In the genomic region with DNA sequence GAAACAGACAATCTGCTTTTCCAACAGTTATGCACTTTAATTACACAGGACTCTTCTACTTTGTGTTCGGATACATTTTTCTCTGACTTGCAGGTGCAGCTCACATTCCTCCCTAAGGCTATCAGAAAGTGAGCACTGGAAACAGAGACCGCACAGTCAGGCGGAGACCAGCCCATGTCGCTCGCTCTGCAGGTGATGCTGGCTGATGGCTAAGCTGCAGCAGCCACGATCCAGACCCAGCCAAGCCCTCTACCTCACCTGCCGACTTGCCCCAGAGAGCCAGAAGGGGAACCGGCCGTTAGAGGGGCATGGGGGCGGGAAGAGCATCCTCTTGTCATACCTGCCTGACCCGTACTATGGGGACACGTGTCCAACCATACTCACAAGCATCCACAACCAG, we compare ENCODE assay signal across 17 cellular contexts. TPM values are rescaled to one million over a fixed set of nuclear protein-coding genes. Genes with fewer than 3 reads are reported as not detected.
DNase-seq lines count a peak whose midpoint lies in the region; ATAC-seq and TF ChIP-seq lines count a peak whose summit lies in the region.
"Had no signal": no experiment of that assay in that cellular context is flagged by ENCODE, and none has a peak within 500 bp of the region (broad histone marks: within the 10 kb centered on the region; RNA-seq: fewer than 3 reads in every experiment).

No MANE protein-coding gene starts in this region.

- H3K27ac Mint-ChIP-seq in H9 = peak overlapping the region in 2 of 3 experiments; percentile 22 to 85; a peak in 2 of 7 replicates
- no peak overlapping the region for H3K27ac Mint-ChIP-seq in stimulated activated memory B cell treated with anti-CD40 and anti-IgM and Interleukin-4, amounts not matched to agents 10 μg/mL and 1 μg/mL and 100 μg/mL, for 72 hours

- H3K4me3 ChIP-seq in thyroid gland (replicated peaks in 1 of 3) = no peak overlapping the region
- H3K4me3 ChIP-seq in prostate gland = no peak overlapping the region
- H3K4me3 ChIP-seq: BLaER1, GM12878 had no signal

- no peak overlapping the region for H2AFZ ChIP-seq in H9 (ENCODE audit: low read length)

- H3K36me3 Mint-ChIP-seq in H9 (ENCODE audit: insufficient read depth in 1 of 3, low read depth in 3 of 3) = peaks cover 27 to 42% (median 38%) of the 10 kb centered on the region in 3 experiments
- H3K36me3 Mint-ChIP-seq in stimulated activated memory B cell treated with anti-CD40 and anti-IgM and Interleukin-4, amounts not matched to agents 10 μg/mL and 1 μg/mL and 100 μg/mL, for 72 hours = peaks cover 16% of the 10 kb centered on the region

- H3K79me2 ChIP-seq in H9 (ENCODE audit: insufficient read depth, low read length) = no peaks in the 10 kb centered on the region

- no peak overlapping the region for H3K18ac ChIP-seq in H9 (ENCODE audit: insufficient read length, low read depth, low read length)

- no CpG with 5 or more reads among the region's 12 CpGs for WGBS in H9 (ENCODE audit: extremely low coverage, insufficient read length, low lambda C conversion rate)
- 89 to 94% methylated on average over 12 of the region's 12 CpGs for WGBS in thyroid gland, 2 donors
- WGBS in prostate gland = 94% methylated on average over 12 of the region's 12 CpGs

- no peak overlapping the region for H3K4me3 Mint-ChIP-seq in H9
- no peak overlapping the region for H3K4me3 Mint-ChIP-seq in stimulated activated memory B cell treated with anti-CD40 and anti-IgM and Interleukin-4, amounts not matched to agents 10 μg/mL and 1 μg/mL and 100 μg/mL, for 72 hours
- H3K4me3 Mint-ChIP-seq: CD14-positive monocyte; CD4-positive, alpha-beta memory T cell; IgD-negative memory B cell had no signal

- H3K23ac ChIP-seq in H9 (ENCODE audit: insufficient read length, low read depth, low read length) = no peak overlapping the region

- no peak overlapping the region for H2BK120ac ChIP-seq in H9 (ENCODE audit: low read depth, low read length, poor library complexity, severe bottlenecking)

- H2BK12ac ChIP-seq in H9 (ENCODE audit: insufficient read length, low read depth, low read length) = no peak overlapping the region

- no peak overlapping the region for H4K5ac ChIP-seq in H9 (ENCODE audit: insufficient read length, low read depth, low read length)

- no peak overlapping the region for H4K91ac ChIP-seq in H9 (ENCODE audit: insufficient read length, low read depth, low read length)

- DNase-seq in Right ventricle myocardium superior (peak; percentile 26), left ventricle myocardium superior (no peak), H9 (no peak), mesenteric fat pad (ENCODE audit: low spot score) (peak; percentile 73), thyroid gland (no peak), prostate gland (ENCODE audit: low spot score) (no peak)
- DNase-seq: 8988T; CD4-positive, alpha-beta memory T cell; DMS79 treated with DMSO at 0.1 percent for 48 hours; HCEC 1CT had no signal

- ATAC-seq in Right ventricle myocardium superior (ENCODE audit: poor library complexity) (no peak), left ventricle myocardium superior (no peak), HG03108 (IDR thresholded peaks at IDR 0.05; ENCODE audit: unreplicated experiment) (no peak)
- no peak for ATAC-seq in stimulated activated memory B cell treated with anti-CD40 and anti-IgM and Interleukin-4, amounts not matched to agents 10 μg/mL and 1 μg/mL and 100 μg/mL, for 72 hours
- ATAC-seq: GM12878, HepG2 had no signal

- no peaks in the 10 kb centered on the region for H3K79me1 ChIP-seq in H9 (ENCODE audit: insufficient read depth, low read depth, low read length, poor library complexity, severe bottlenecking)

- no peak overlapping the region for H2BK5ac ChIP-seq in H9 (ENCODE audit: insufficient read length, low read length)

- no peak overlapping the region for H3T11ph ChIP-seq in H9 (ENCODE audit: low read length)

- no peaks in the 10 kb centered on the region for H4K20me1 ChIP-seq in H9 (ENCODE audit: control insufficient read depth, insufficient read depth, insufficient read length)

- H3K4me1 ChIP-seq in H9 (ENCODE audit: insufficient read depth, low read length) (peaks cover 7% of the 10 kb centered on the region; the same call in 1 of the 2 replicates), thyroid gland (peaks cover 9 to 13% of the 10 kb centered on the region in 2 donors), prostate gland (replicated peaks) (no peaks in the 10 kb centered on the region)

- H2BK15ac ChIP-seq in H9 (ENCODE audit: low read depth, low read length) = no peak overlapping the region

- no peaks in the 10 kb centered on the region for H3K23me2 ChIP-seq in H9 (ENCODE audit: insufficient read length, low read depth, low read length, poor library complexity, severe bottlenecking)

- H2AK5ac ChIP-seq in H9 (ENCODE audit: insufficient read length, low read length) = no peak overlapping the region

- no peak overlapping the region for H3K4me2 ChIP-seq in H9 (ENCODE audit: insufficient read depth, insufficient read length, low read length)
- H3K4me2 ChIP-seq: BLaER1 had no signal

- H3K27me3 ChIP-seq in H9 (ENCODE audit: insufficient read depth, low read length) (no peaks in the 10 kb centered on the region), thyroid gland (no peaks in the 10 kb centered on the region), prostate gland (replicated peaks; ENCODE audit: insufficient read depth) (no peaks in the 10 kb centered on the region)
- H3K27me3 ChIP-seq: BLaER1 had no signal

- no peak overlapping the region for H2BK20ac ChIP-seq in H9 (ENCODE audit: low read depth, low read length, poor library complexity, severe bottlenecking)

- H3K9ac ChIP-seq in H9 (ENCODE audit: extremely low read depth, insufficient read length, low read length) = no peak overlapping the region
- H3K9ac ChIP-seq: BLaER1 had no signal

- H3K9me3 ChIP-seq in H9 (ENCODE audit: control insufficient read depth, low read depth, low read length) = no peaks in the 10 kb centered on the region
- H3K9me3 ChIP-seq in thyroid gland = no peaks in the 10 kb centered on the region
- H3K9me3 ChIP-seq in prostate gland = no peaks in the 10 kb centered on the region
- H3K9me3 ChIP-seq: BLaER1 had no signal

- H3K9me3 Mint-ChIP-seq in H9 = no peaks in the 10 kb centered on the region; a peak in 1 of 5 replicates
- no peaks in the 10 kb centered on the region for H3K9me3 Mint-ChIP-seq in stimulated activated memory B cell treated with anti-CD40 and anti-IgM and Interleukin-4, amounts not matched to agents 10 μg/mL and 1 μg/mL and 100 μg/mL, for 72 hours
- H3K9me3 Mint-ChIP-seq: CD4-positive, alpha-beta memory T cell; IgD-negative memory B cell had no signal

- peaks cover 44 to 56% of the 10 kb centered on the region in 2 experiments for H3K4me1 Mint-ChIP-seq in H9
- H3K4me1 Mint-ChIP-seq in stimulated activated memory B cell treated with anti-CD40 and anti-IgM and Interleukin-4, amounts not matched to agents 10 μg/mL and 1 μg/mL and 100 μg/mL, for 72 hours = no peaks in the 10 kb centered on the region
- H3K4me1 Mint-ChIP-seq: CD14-positive monocyte, IgD-negative memory B cell had no signal

- no peak overlapping the region for H4K8ac ChIP-seq in H9 (replicated peaks; ENCODE audit: insufficient read length, low read depth, low read length)

- H3K27me3 Mint-ChIP-seq in H9 (ENCODE audit: low read depth) = no peaks in the 10 kb centered on the region
- no peaks in the 10 kb centered on the region for H3K27me3 Mint-ChIP-seq in stimulated activated memory B cell treated with anti-CD40 and anti-IgM and Interleukin-4, amounts not matched to agents 10 μg/mL and 1 μg/mL and 100 μg/mL, for 72 hours
- H3K27me3 Mint-ChIP-seq: CD4-positive, alpha-beta memory T cell; IgD-negative memory B cell had no signal

- H3K36me3 ChIP-seq in thyroid gland = peaks cover 24 to 31% of the 10 kb centered on the region in 2 donors
- peaks cover 0 to 7% of the 10 kb centered on the region in 2 donors for H3K36me3 ChIP-seq in prostate gland

- no peak for TF ChIP-seq CTCF in H9 (conservative IDR thresholded peaks at IDR 0.05)
- no peak for TF ChIP-seq CTCF in thyroid gland (IDR thresholded peaks at IDR 0.05)
- TF ChIP-seq CTCF in prostate gland (IDR thresholded peaks at IDR 0.05) = no peak

- H3K27ac ChIP-seq in H9 (ENCODE audit: insufficient read length, low read depth, low read length) (no peak overlapping the region), thyroid gland (peak overlapping the region in 2 of 3 donors; percentile 65 to 78), prostate gland (no peak overlapping the region)
- H3K27ac ChIP-seq: BLaER1 had no signal

- no peak for TF ChIP-seq POLR2A in thyroid gland (IDR thresholded peaks at IDR 0.05)
- no peak for TF ChIP-seq POLR2A in prostate gland (IDR thresholded peaks at IDR 0.05)

- no peak overlapping the region for H3K14ac ChIP-seq in H9 (ENCODE audit: insufficient read depth, low read length)

- H3K4ac ChIP-seq in H9 (ENCODE audit: low read depth, low read length) = no peak overlapping the region

- no peak overlapping the region for H3K56ac ChIP-seq in H9 (ENCODE audit: insufficient read length, low read depth, low read length)

- intact Hi-C loops in Right ventricle myocardium superior (cut with DNase I) = no loop called here
- intact Hi-C loops in left ventricle myocardium superior (cut with micrococcal nuclease) = no loop called here
- intact Hi-C loops in thyroid gland (cut with DNase I) = no loop called here
- intact Hi-C loops in prostate gland (cut with DNase I) = no loop called here

RNA-seq across cellular contexts. Expression of gene MAP1LC3B, which starts 33.8 kb away (rescaled TPM):
- total RNA-seq in Right ventricle myocardium superior (118 TPM), left ventricle myocardium superior (134 TPM), H9 (2021) (47.1 and 52.2 TPM in 2 replicates), mesenteric fat pad (78.6 TPM), thyroid gland (10 to 100 TPM; 51.8 to 84.3 (median 67.3) TPM), prostate gland (10 to 100 TPM; 41.9 to 51.8 TPM)

RNA-seq across cellular contexts. Expression of gene FBXO31, which starts 42.4 kb away (rescaled TPM):
- total RNA-seq in Right ventricle myocardium superior (78.9 TPM), left ventricle myocardium superior (71.7 TPM), H9 (2021) (24.2 and 26.6 TPM in 2 replicates), mesenteric fat pad (66.9 TPM), thyroid gland (10 to 100 TPM; 23.8 to 62.5 (median 54.9) TPM), prostate gland (10 to 100 TPM; 39.5 to 65.8 TPM)

Comparison
In these comparisons a context has a peak if more than half of its experiments do, and no peak if none do; other contexts are left out.
1. DNase-seq: peak in Right ventricle myocardium superior (single experiment) and mesenteric fat pad (single experiment); none in left ventricle myocardium superior (single experiment), H9 (single experiment), thyroid gland (0 of 2) and prostate gland (single experiment).
2. H3K27ac ChIP-seq: peak in thyroid gland (2 of 3); none in H9 (single experiment) and prostate gland (0 of 2).